Comparison of ENCODE assay signal across 8 cellular contexts in the genomic region with DNA sequence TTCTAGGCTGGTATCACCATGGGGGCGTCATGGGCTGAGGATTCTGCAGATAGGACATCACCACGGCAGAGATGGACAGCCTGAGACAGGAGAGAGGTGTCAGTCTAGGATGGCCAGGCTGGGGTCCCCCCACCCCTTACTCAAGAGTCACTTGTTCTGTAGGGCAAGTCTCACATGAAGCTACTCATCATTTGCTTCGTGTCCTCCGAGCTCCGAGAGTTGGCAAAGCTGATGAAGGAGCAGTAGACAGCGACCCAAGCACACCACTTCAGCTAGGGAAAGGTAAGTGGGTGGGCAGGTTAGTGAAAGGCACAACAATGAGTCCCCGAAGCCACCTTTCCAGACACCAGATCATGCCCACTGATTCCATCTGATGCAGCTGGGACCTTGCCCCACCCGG. TPM values are rescaled to one million over a fixed set of nuclear protein-coding genes. Genes with fewer than 3 reads are reported as not detected.
DNase-seq lines count a peak whose midpoint lies in the region; ATAC-seq and TF ChIP-seq lines count a peak whose summit lies in the region.

No MANE protein-coding gene starts in this region.

- no peak for DNase-seq in activated CD4-positive, alpha-beta T cell treated with anti-CD3 and anti-CD28 coated beads for 36 hours
- DNase-seq in activated CD4-positive, alpha-beta T cell treated with anti-CD3 and anti-CD28 coated beads, Interleukin-2, amount 50 U/mL, for 4 hours, result no peak
- DNase-seq in activated naive CD8-positive, alpha-beta T cell treated with anti-CD3 and anti-CD28 coated beads, Interleukin-2, amount 50 U/mL, for 24 hours, result no peak
- no peak for DNase-seq in kidney epithelial cell (ENCODE audit: low read depth)
- DNase-seq in suprapubic skin (ENCODE audit: low spot score in 2 of 2), result no peak
- DNase-seq in NCI-H69 (lab: John Stamatoyannopoulos, UW), result no peak

- CTCF ChIA-PET in activated CD4-positive, alpha-beta T cell treated with anti-CD3 and anti-CD28 coated beads for 36 hours (lab: Charles Lee), result no interaction called here

- peaks cover 45% of the 10 kb centered on the region for H3K36me3 Mint-ChIP-seq in activated CD4-positive, alpha-beta T cell treated with anti-CD3 and anti-CD28 coated beads for 36 hours (ENCODE audit: low read depth)
- peaks cover 24% of the 10 kb centered on the region for H3K36me3 Mint-ChIP-seq in activated naive CD8-positive, alpha-beta T cell treated with anti-CD3 and anti-CD28 coated beads, Interleukin-2, amount 50 U/mL, for 24 hours (ENCODE audit: low read depth)

- no peak for TF ChIP-seq POLR2A in suprapubic skin (IDR thresholded peaks at IDR 0.05)

- TF ChIP-seq EP300 in suprapubic skin (IDR thresholded peaks at IDR 0.05), result no peak

- H3K27me3 Mint-ChIP-seq in activated CD4-positive, alpha-beta T cell treated with anti-CD3 and anti-CD28 coated beads for 36 hours, result no peaks in the 10 kb centered on the region
- H3K27me3 Mint-ChIP-seq in activated naive CD8-positive, alpha-beta T cell treated with anti-CD3 and anti-CD28 coated beads, Interleukin-2, amount 50 U/mL, for 24 hours, result no peaks in the 10 kb centered on the region

- ATAC-seq in activated CD4-positive, alpha-beta T cell treated with anti-CD3 and anti-CD28 coated beads for 36 hours, result no peak
- ATAC-seq in activated naive CD8-positive, alpha-beta T cell treated with anti-CD3 and anti-CD28 coated beads, Interleukin-2, amount 50 U/mL, for 24 hours, result no peak
- ATAC-seq in GM18519 (IDR thresholded peaks at IDR 0.05; ENCODE audit: low FRiP score, unreplicated experiment), result no peak
- ATAC-seq in HG02623 (IDR thresholded peaks at IDR 0.05; ENCODE audit: unreplicated experiment), result no peak

- no peaks in the 10 kb centered on the region for H3K9me3 Mint-ChIP-seq in activated CD4-positive, alpha-beta T cell treated with anti-CD3 and anti-CD28 coated beads for 36 hours (ENCODE audit: low read depth)
- no peaks in the 10 kb centered on the region for H3K9me3 Mint-ChIP-seq in activated naive CD8-positive, alpha-beta T cell treated with anti-CD3 and anti-CD28 coated beads, Interleukin-2, amount 50 U/mL, for 24 hours

- TF ChIP-seq CTCF in kidney epithelial cell (IDR thresholded peaks at IDR 0.05; ENCODE audit: insufficient read depth, low read length, poor library complexity, severe bottlenecking), result no peak
- no peak for TF ChIP-seq CTCF in suprapubic skin (IDR thresholded peaks at IDR 0.05)

- POLR2A ChIA-PET in activated CD4-positive, alpha-beta T cell treated with anti-CD3 and anti-CD28 coated beads for 36 hours (lab: Charles Lee), result interaction anchor here (0.5 kb wide), 1 partner anchor 60 kb away, joined by 4 read pairs; no protein-coding TSS in a partner anchor

- H3K4me3 ChIP-seq in kidney epithelial cell (ENCODE audit: low read depth, low read length), result peak overlapping the region; percentile 71
- H3K4me3 ChIP-seq in suprapubic skin, result peak overlapping the region; percentile 91

- 73% methylated on average over 7 of the region's 8 CpGs for WGBS in suprapubic skin

- H3K27ac Mint-ChIP-seq in activated CD4-positive, alpha-beta T cell treated with anti-CD3 and anti-CD28 coated beads for 36 hours, result peak overlapping the region; percentile 100
- H3K27ac Mint-ChIP-seq in activated naive CD8-positive, alpha-beta T cell treated with anti-CD3 and anti-CD28 coated beads, Interleukin-2, amount 50 U/mL, for 24 hours, result peak overlapping the region; percentile 98

- peaks cover 46% of the 10 kb centered on the region for H3K4me1 ChIP-seq in suprapubic skin

- H3K27ac ChIP-seq in suprapubic skin, result peak overlapping the region; percentile 96

- H3K36me3 ChIP-seq in kidney epithelial cell (ENCODE audit: control insufficient read depth, insufficient read depth, low read length) (peaks cover 4% of the 10 kb centered on the region), suprapubic skin (peaks cover 33% of the 10 kb centered on the region)

- no peaks in the 10 kb centered on the region for H3K9me3 ChIP-seq in suprapubic skin

- no peaks in the 10 kb centered on the region for H3K27me3 ChIP-seq in kidney epithelial cell (ENCODE audit: control insufficient read depth, insufficient read depth, low read length)
- no peaks in the 10 kb centered on the region for H3K27me3 ChIP-seq in suprapubic skin

- peaks cover 48% of the 10 kb centered on the region for H3K4me1 Mint-ChIP-seq in activated CD4-positive, alpha-beta T cell treated with anti-CD3 and anti-CD28 coated beads for 36 hours
- H3K4me1 Mint-ChIP-seq in activated naive CD8-positive, alpha-beta T cell treated with anti-CD3 and anti-CD28 coated beads, Interleukin-2, amount 50 U/mL, for 24 hours, result peaks cover 56% of the 10 kb centered on the region

- peak overlapping the region; percentile 86 for H3K4me3 Mint-ChIP-seq in activated CD4-positive, alpha-beta T cell treated with anti-CD3 and anti-CD28 coated beads for 36 hours
- peak overlapping the region; percentile 96 for H3K4me3 Mint-ChIP-seq in activated naive CD8-positive, alpha-beta T cell treated with anti-CD3 and anti-CD28 coated beads, Interleukin-2, amount 50 U/mL, for 24 hours

- intact Hi-C loops in activated CD4-positive, alpha-beta T cell treated with anti-CD3 and anti-CD28 coated beads for 36 hours (cut with DNase I, micrococcal nuclease), result loop anchor here (2.0 to 5.0 kb wide), 4 partner anchors 58 to 854 kb away; partner anchors contain the start of genes ZNF136 (in 1 of the 2), ZNF440 (in 1 of the 2), ZNF490 (in 1 of the 2) and ZNF791 (in 1 of the 2)

RNA-seq across cellular contexts. Expression of gene WDR83, which starts 1.7 kb away (rescaled TPM):
- total RNA-seq in activated CD4-positive, alpha-beta T cell treated with anti-CD3 and anti-CD28 coated beads for 36 hours, result 10 to 100 TPM; 13.5 to 19.5 TPM
- total RNA-seq in kidney epithelial cell (15.7 and 16.6 TPM in 2 replicates), suprapubic skin (10 to 100 TPM in 3 of 4 donors, 1 to 10 TPM in 1; 9.8 to 21.9 (median 17.2) TPM)

RNA-seq across cellular contexts. Expression of gene MAN2B1, which starts 1.8 kb away (rescaled TPM):
- 100 to 1,000 TPM; 118 to 154 TPM for total RNA-seq in activated CD4-positive, alpha-beta T cell treated with anti-CD3 and anti-CD28 coated beads for 36 hours
- total RNA-seq in kidney epithelial cell, result 92.8 and 141 TPM in 2 replicates
- 10 to 100 TPM; 42.6 to 94.1 (median 78.9) TPM for total RNA-seq in suprapubic skin

RNA-seq across cellular contexts. Expression of gene DHPS, which starts 13.3 kb away (rescaled TPM):
- 100 to 1,000 TPM; 101 to 112 TPM for total RNA-seq in activated CD4-positive, alpha-beta T cell treated with anti-CD3 and anti-CD28 coated beads for 36 hours
- total RNA-seq in kidney epithelial cell (109 and 127 TPM in 2 replicates), suprapubic skin (100 to 1,000 TPM; 108 to 265 (median 136) TPM)

RNA-seq across cellular contexts. Expression of gene GNG14, which starts 19.5 kb away (rescaled TPM):
- total RNA-seq in activated CD4-positive, alpha-beta T cell treated with anti-CD3 and anti-CD28 coated beads for 36 hours, result not detected
- total RNA-seq in kidney epithelial cell, result not detected in 2 replicates
- not detected for total RNA-seq in suprapubic skin

RNA-seq across cellular contexts. Expression of gene FBXW9, which starts 28.1 kb away (rescaled TPM):
- total RNA-seq in activated CD4-positive, alpha-beta T cell treated with anti-CD3 and anti-CD28 coated beads for 36 hours, result 1 to 10 TPM; 8.3 to 8.8 TPM
- total RNA-seq in kidney epithelial cell, result 19.0 and 20.7 TPM in 2 replicates
- 10 to 100 TPM in 3 of 4 donors, 1 to 10 TPM in 1; 9.7 to 13.7 (median 12.3) TPM for total RNA-seq in suprapubic skin
